8 cellular contexts compared by ENCODE assay signal in the genomic region with DNA sequence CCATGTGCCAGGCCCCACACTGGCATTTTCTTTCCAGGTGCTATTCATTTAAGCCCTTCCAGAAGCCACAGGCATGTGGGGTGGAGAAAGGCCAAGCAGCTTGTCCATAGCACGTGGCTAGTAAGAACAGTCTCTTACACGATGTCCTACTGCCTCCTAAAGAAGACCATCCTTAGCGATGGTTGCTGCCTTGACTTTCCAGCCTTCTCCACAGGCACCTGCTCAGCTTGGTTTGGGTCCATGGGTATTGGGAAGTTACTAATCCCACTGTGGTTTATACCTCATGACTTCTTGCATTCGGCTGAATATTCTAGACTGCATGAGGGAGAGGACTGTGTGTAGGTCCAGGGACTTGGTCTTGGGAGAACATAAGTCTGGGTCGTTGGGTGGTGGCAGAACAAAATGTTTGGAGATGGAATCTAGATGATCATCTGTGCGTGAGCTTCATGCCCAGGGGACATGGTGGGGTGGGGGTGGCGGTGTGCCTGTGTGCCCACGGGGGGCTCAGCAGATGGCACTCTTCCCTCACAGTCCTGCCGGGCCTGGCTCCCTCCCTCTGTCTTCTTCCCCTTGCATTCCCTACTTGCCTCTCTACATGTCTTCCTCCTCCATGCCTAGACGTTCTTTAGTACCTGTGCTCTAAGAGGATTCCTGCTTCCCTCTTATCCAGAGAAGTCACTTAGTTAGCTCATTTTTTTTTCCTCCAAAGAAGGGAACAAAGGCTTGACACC. TPM values are rescaled to one million over a fixed set of nuclear protein-coding genes. Genes with fewer than 3 reads are reported as not detected.
DNase-seq lines count a peak whose midpoint lies in the region; ATAC-seq, FAIRE-seq and TF ChIP-seq lines count a peak whose summit lies in the region.

No MANE protein-coding gene starts in this region.

- DNase-seq in CD4-positive, alpha-beta T cell, result peak in 8 of 10 experiments; percentile 10 to 29 (median 19)
- no peak for DNase-seq in HFFc6
- peak; percentile 76 for DNase-seq in UCSD-AML1 (lab: John Stamatoyannopoulos, UW; ENCODE audit: unreplicated experiment)
- DNase-seq in right cardiac atrium, result no peak
- no peak for DNase-seq in AG08396 (ENCODE audit: low spot score)
- DNase-seq in urothelium cell line (ENCODE audit: low spot score), result no peak

- H3K4me1 ChIP-seq in right cardiac atrium (ENCODE audit: control insufficient read depth, insufficient read depth, low read length), result peaks cover 21% of the 10 kb centered on the region

- no peak overlapping the region for H3K4me3 ChIP-seq in right cardiac atrium (ENCODE audit: low read length)

- POLR2A ChIA-PET in CD4-positive, alpha-beta T cell (lab: Charles Lee), result interaction anchor here (0.6 to 1.5 kb wide), 8 partner anchors 17 to 138 kb away, joined by 3 to 11 read pairs (median 4); partner anchors contain the start of genes NINJ2 and WNK1

- H3K27me3 Mint-ChIP-seq in CD4-positive, alpha-beta T cell, result no peaks in the 10 kb centered on the region
- peaks cover 15% of the 10 kb centered on the region for H3K27me3 Mint-ChIP-seq in HFFc6 (ENCODE audit: insufficient read depth)
- no peaks in the 10 kb centered on the region for H3K27me3 Mint-ChIP-seq in stimulated activated memory B cell treated with anti-CD40 and anti-IgM and Interleukin-4, amounts not matched to agents 10 μg/mL and 1 μg/mL and 100 μg/mL, for 72 hours

- H3K27ac Mint-ChIP-seq in CD4-positive, alpha-beta T cell, result no peak overlapping the region
- H3K27ac Mint-ChIP-seq in HFFc6, result no peak overlapping the region
- H3K27ac Mint-ChIP-seq in stimulated activated memory B cell treated with anti-CD40 and anti-IgM and Interleukin-4, amounts not matched to agents 10 μg/mL and 1 μg/mL and 100 μg/mL, for 72 hours, result no peak overlapping the region

- no peaks in the 10 kb centered on the region for H3K36me3 Mint-ChIP-seq in CD4-positive, alpha-beta T cell (ENCODE audit: low read depth)
- H3K36me3 Mint-ChIP-seq in HFFc6 (ENCODE audit: low read depth), result no peaks in the 10 kb centered on the region
- H3K36me3 Mint-ChIP-seq in stimulated activated memory B cell treated with anti-CD40 and anti-IgM and Interleukin-4, amounts not matched to agents 10 μg/mL and 1 μg/mL and 100 μg/mL, for 72 hours, result no peaks in the 10 kb centered on the region

- H3K4me1 Mint-ChIP-seq in CD4-positive, alpha-beta T cell (ENCODE audit: low read depth), result peaks cover 40% of the 10 kb centered on the region
- H3K4me1 Mint-ChIP-seq in HFFc6 (ENCODE audit: low read depth), result peaks cover 16% of the 10 kb centered on the region
- peaks cover 26% of the 10 kb centered on the region for H3K4me1 Mint-ChIP-seq in stimulated activated memory B cell treated with anti-CD40 and anti-IgM and Interleukin-4, amounts not matched to agents 10 μg/mL and 1 μg/mL and 100 μg/mL, for 72 hours

- peak; percentile 58 for ATAC-seq in CD4-positive, alpha-beta T cell (ENCODE audit: poor library complexity)
- ATAC-seq in right cardiac atrium (peak in 1 of 2 donors; percentile 26), HG03432 (IDR thresholded peaks at IDR 0.05; ENCODE audit: unreplicated experiment) (no peak)
- ATAC-seq in stimulated activated memory B cell treated with anti-CD40 and anti-IgM and Interleukin-4, amounts not matched to agents 10 μg/mL and 1 μg/mL and 100 μg/mL, for 72 hours, result peak; percentile 58

- H3K27ac ChIP-seq in CD4-positive, alpha-beta T cell (ENCODE audit: low read depth, low read length), result no peak overlapping the region
- H3K27ac ChIP-seq in right cardiac atrium (ENCODE audit: low read length), result peak overlapping the region; percentile 6

- H3K27me3 ChIP-seq in CD4-positive, alpha-beta T cell (ENCODE audit: control insufficient read depth, insufficient read depth, low read length), result no peaks in the 10 kb centered on the region
- no peaks in the 10 kb centered on the region for H3K27me3 ChIP-seq in right cardiac atrium (ENCODE audit: control insufficient read depth, insufficient read depth)

- intact Hi-C loops in CD4-positive, alpha-beta T cell (cut with DNase I, micrococcal nuclease), result loop anchor here (1.0 kb wide), 1 partner anchor 200 kb away; no protein-coding TSS in a partner anchor
- intact Hi-C loops in right cardiac atrium (cut with DNase I), result no loop called here

- H3K9me3 ChIP-seq in CD4-positive, alpha-beta T cell (ENCODE audit: control insufficient read depth, low read length), result no peaks in the 10 kb centered on the region
- H3K9me3 ChIP-seq in right cardiac atrium (ENCODE audit: control insufficient read depth, low read length), result no peaks in the 10 kb centered on the region

- peak; percentile 60 for TF ChIP-seq CTCF in CD4-positive, alpha-beta T cell (IDR thresholded peaks at IDR 0.05)
- peak; percentile 35; the same call in 1 of the 2 replicates for TF ChIP-seq CTCF in HFFc6 (IDR thresholded peaks at IDR 0.05)

- no peak overlapping the region for H3K4me3 Mint-ChIP-seq in CD4-positive, alpha-beta T cell
- H3K4me3 Mint-ChIP-seq in HFFc6, result no peak overlapping the region
- no peak overlapping the region for H3K4me3 Mint-ChIP-seq in stimulated activated memory B cell treated with anti-CD40 and anti-IgM and Interleukin-4, amounts not matched to agents 10 μg/mL and 1 μg/mL and 100 μg/mL, for 72 hours

- CTCF ChIA-PET in CD4-positive, alpha-beta T cell (lab: Charles Lee), result interaction anchor here (0.6 to 2.4 kb wide), 5 partner anchors 38 to 200 kb away, joined by 3 to 10 read pairs (median 5); no protein-coding TSS in a partner anchor

- no peaks in the 10 kb centered on the region for H3K9me3 Mint-ChIP-seq in CD4-positive, alpha-beta T cell
- H3K9me3 Mint-ChIP-seq in HFFc6, result no peaks in the 10 kb centered on the region
- H3K9me3 Mint-ChIP-seq in stimulated activated memory B cell treated with anti-CD40 and anti-IgM and Interleukin-4, amounts not matched to agents 10 μg/mL and 1 μg/mL and 100 μg/mL, for 72 hours, result no peaks in the 10 kb centered on the region

- no peak for FAIRE-seq in urothelium cell line (lab: Jason Lieb, UNC)

- 71% methylated on average over 10 of the region's 10 CpGs for WGBS in right cardiac atrium

RNA-seq across cellular contexts. Expression of gene NINJ2, which starts 49.1 kb away (rescaled TPM):
- total RNA-seq in CD4-positive, alpha-beta T cell, result 1 to 10 TPM; 1.1 to 3.4 TPM
- total RNA-seq in HFFc6 (2021; fragmentation: NEBNext Ultra II Directional; extraction: Animal tissue kit (Norgen Biotek cat#: 25700)), result not detected
- 1 to 10 TPM; 3.6 to 7.4 (median 5.5) TPM for total RNA-seq in right cardiac atrium
- 5.9 TPM for polyA plus RNA-seq in right cardiac atrium

Comparison
In these comparisons a context has a peak if more than half of its experiments do, and no peak if none do; other contexts are left out.
1. DNase-seq: peak in CD4-positive, alpha-beta T cell (8 of 10) and UCSD-AML1 (single experiment); none in HFFc6 (single experiment), right cardiac atrium (0 of 3), AG08396 (single experiment) and urothelium cell line (single experiment).
2. intact Hi-C loops: an anchor here in CD4-positive, alpha-beta T cell (1.0 kb wide); none called in right cardiac atrium.